ENCODE assay signal across 8 cellular contexts in the genomic region with DNA sequence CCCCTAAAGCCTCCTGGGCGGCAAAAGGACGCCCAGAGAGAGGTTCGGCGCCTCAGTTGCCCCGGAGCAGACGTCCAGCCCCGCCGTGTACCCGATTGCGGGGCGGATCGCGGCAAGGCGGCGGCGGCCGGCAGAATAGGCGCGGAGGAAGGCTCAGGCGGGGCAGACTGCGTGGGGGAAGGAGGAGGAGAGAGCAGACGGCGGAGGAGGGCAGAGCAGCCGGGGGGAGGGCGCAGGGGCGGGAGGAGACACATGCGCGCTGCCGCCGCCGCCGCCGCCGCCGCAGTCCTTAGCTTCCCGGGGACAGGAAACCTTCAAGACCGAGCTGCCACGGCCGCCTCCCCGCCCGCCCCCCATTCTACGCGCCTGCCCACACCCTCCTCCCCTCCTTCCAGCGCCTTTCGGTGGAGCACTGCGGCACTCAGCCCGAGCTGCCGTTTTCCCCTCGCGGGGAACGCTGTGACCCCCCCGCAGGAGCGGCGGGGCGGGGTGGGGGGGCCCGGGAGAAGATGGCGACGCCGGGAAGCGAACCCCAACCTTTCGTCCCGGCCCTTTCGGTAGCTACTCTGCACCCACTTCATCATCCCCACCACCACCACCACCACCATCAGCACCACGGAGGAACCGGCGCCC. TPM values are rescaled to one million over a fixed set of nuclear protein-coding genes. Genes with fewer than 3 reads are reported as not detected.
A peak's percentile ranks its signal among the peaks of the same experiment; 100 is the strongest.
DNase-seq lines count a peak whose midpoint lies in the region; TF ChIP-seq lines count a peak whose summit lies in the region.

A gene with protein sequence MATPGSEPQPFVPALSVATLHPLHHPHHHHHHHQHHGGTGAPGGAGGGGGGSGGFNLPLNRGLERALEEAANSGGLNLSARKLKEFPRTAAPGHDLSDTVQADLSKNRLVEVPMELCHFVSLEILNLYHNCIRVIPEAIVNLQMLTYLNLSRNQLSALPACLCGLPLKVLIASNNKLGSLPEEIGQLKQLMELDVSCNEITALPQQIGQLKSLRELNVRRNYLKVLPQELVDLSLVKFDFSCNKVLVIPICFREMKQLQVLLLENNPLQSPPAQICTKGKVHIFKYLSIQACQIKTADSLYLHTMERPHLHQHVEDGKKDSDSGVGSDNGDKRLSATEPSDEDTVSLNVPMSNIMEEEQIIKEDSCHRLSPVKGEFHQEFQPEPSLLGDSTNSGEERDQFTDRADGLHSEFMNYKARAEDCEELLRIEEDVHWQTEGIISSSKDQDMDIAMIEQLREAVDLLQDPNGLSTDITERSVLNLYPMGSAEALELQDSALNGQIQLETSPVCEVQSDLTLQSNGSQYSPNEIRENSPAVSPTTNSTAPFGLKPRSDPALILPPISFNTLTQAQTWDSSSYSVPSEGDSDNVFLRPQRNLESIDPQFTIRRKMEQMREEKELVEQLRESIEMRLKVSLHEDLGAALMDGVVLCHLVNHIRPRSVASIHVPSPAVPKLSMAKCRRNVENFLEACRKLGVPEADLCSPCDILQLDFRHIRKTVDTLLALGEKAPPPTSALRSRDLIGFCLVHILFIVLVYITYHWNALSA (plus strand): TSS at position 283 of the 633 bp plus-strand sequence. CDS start 227 bp downstream, at position 510.

- H3K4me1 ChIP-seq in HUES64 (ENCODE audit: insufficient read depth, low read length) (peaks cover 12% of the 10 kb centered on the region), OCI-LY1 (ENCODE audit: insufficient read depth, low read length, severe bottlenecking) (peaks cover 35% of the 10 kb centered on the region), endodermal cell (ENCODE audit: control insufficient read depth, insufficient read depth, low read length) (peaks cover 4% of the 10 kb centered on the region), mesodermal cell (ENCODE audit: control insufficient read depth, insufficient read depth, low read length, poor library complexity, severe bottlenecking) (peaks cover 15% of the 10 kb centered on the region)

- H3K27me3 Mint-ChIP-seq in endodermal cell (ENCODE audit: insufficient read depth) = peaks cover 32% of the 10 kb centered on the region

- H3K9ac ChIP-seq in HUES64 (ENCODE audit: low read depth, low read length) (peak within 1 kb of the TSS; percentile 85), OCI-LY1 (ENCODE audit: low read length) (peak within 1 kb of the TSS; percentile 72), endodermal cell (ENCODE audit: extremely low read depth, low read length, poor library complexity, severe bottlenecking) (peak within 1 kb of the TSS; percentile 53)

- no peaks in the 10 kb centered on the region for H3K36me3 ChIP-seq in HUES64 (ENCODE audit: insufficient read depth, low read length)
- no peaks in the 10 kb centered on the region for H3K36me3 ChIP-seq in OCI-LY1 (ENCODE audit: insufficient read depth, low read length)
- H3K36me3 ChIP-seq in endodermal cell (ENCODE audit: control insufficient read depth, insufficient read depth, low read length) = no peaks in the 10 kb centered on the region
- no peaks in the 10 kb centered on the region for H3K36me3 ChIP-seq in mesodermal cell (ENCODE audit: control insufficient read depth, insufficient read depth, low read length)

- peak within 1 kb of the TSS; percentile 25; the same call in 1 of the 2 replicates for H2AFZ ChIP-seq in OCI-LY1 (ENCODE audit: low read length)

- DNase-seq in CD1c-positive myeloid dendritic cell (ENCODE audit: extremely low spot score) (peak; percentile 82), GM20000 (ENCODE audit: low spot score) (peak; percentile 94), endodermal cell (peak; percentile 93)
- DNase-seq in activated CD8-positive, alpha-beta memory T cell treated with anti-CD3 and anti-CD28 coated beads, Interleukin-2, amount 50 U/mL, for 24 hours (ENCODE audit: extremely low read depth) = peak; percentile 64
- DNase-seq in stimulated activated CD8-positive, alpha-beta memory T cell treated with anti-CD3 and anti-CD28 coated beads, Interleukin-15, amount 100 ng/mL, for 4 hours (ENCODE audit: low read depth in 2 of 2) = peak; percentile 79 to 80

- no peaks in the 10 kb centered on the region for H3K9me3 Mint-ChIP-seq in endodermal cell

- H3F3A ChIP-seq in OCI-LY1 (ENCODE audit: insufficient read depth, low read length) = peaks cover 8% of the 10 kb centered on the region; the same call in 1 of the 2 replicates

- H3K4me3 ChIP-seq in HUES64 (ENCODE audit: low read length) = peak within 1 kb of the TSS; percentile 76
- H3K4me3 ChIP-seq in OCI-LY1 (ENCODE audit: low read depth, low read length, poor library complexity, severe bottlenecking) = peak within 1 kb of the TSS; percentile 83
- peak within 1 kb of the TSS; percentile 94 for H3K4me3 ChIP-seq in endodermal cell (ENCODE audit: low read length)
- H3K4me3 ChIP-seq in mesodermal cell (ENCODE audit: extremely low read depth, insufficient read depth, low read length, poor library complexity, severe bottlenecking) = peak within 1 kb of the TSS; percentile 98

- H4K20me1 ChIP-seq in OCI-LY1 (ENCODE audit: insufficient read depth, low read length) = no peaks in the 10 kb centered on the region

- peaks cover 7% of the 10 kb centered on the region; the same call in 1 of the 2 replicates for H3K79me2 ChIP-seq in OCI-LY1 (ENCODE audit: insufficient read depth, low read length)

- H3K9me2 ChIP-seq in OCI-LY1 (ENCODE audit: low read depth, low read length) = no peaks in the 10 kb centered on the region

- H3K27ac Mint-ChIP-seq in endodermal cell = peak within 1 kb of the TSS; percentile 55

- under 1% methylated on average over 64 of the region's 66 CpGs for WGBS in HUES64
- 0% methylated on average over 2 to 59 of the region's 66 CpGs for WGBS in endodermal cell (ENCODE audit: insufficient coverage in 1 of 2, insufficient read length in 1 of 2), 2 experiments
- 0 to 1% methylated on average over 7 to 32 of the region's 66 CpGs for WGBS in mesodermal cell (ENCODE audit: insufficient coverage in 2 of 2), 2 experiments

- TF ChIP-seq CTCF in GM20000 (IDR thresholded peaks at IDR 0.05; ENCODE audit: extremely low read depth, missing control alignments) = no peak
- TF ChIP-seq CTCF in OCI-LY1 (IDR thresholded peaks at IDR 0.05; ENCODE audit: low read length) = no peak
- TF ChIP-seq CTCF in endodermal cell (conservative IDR thresholded peaks at IDR 0.05) = no peak

- no peaks in the 10 kb centered on the region for H3K36me3 Mint-ChIP-seq in endodermal cell (ENCODE audit: low read depth)

- H3K4me2 ChIP-seq in OCI-LY1 (ENCODE audit: low read length) = peak within 1 kb of the TSS; percentile 86

- H3K27ac ChIP-seq in HUES64 (ENCODE audit: low read depth, low read length) = no peak within 1 kb of the TSS
- H3K27ac ChIP-seq in OCI-LY1 (ENCODE audit: low read depth, low read length, poor library complexity, severe bottlenecking) = no peak within 1 kb of the TSS
- H3K27ac ChIP-seq in endodermal cell (ENCODE audit: low read depth, low read length) = peak within 1 kb of the TSS; percentile 27
- peak within 1 kb of the TSS; percentile 80 for H3K27ac ChIP-seq in mesodermal cell (ENCODE audit: low read depth, low read length, severe bottlenecking)

- H3K27me3 ChIP-seq in HUES64 (ENCODE audit: insufficient read depth, low read length) (peaks cover 26% of the 10 kb centered on the region), OCI-LY1 (ENCODE audit: insufficient read depth, low read length) (no peaks in the 10 kb centered on the region), endodermal cell (ENCODE audit: control insufficient read depth, insufficient read depth, low read length, poor library complexity, severe bottlenecking) (peaks cover 21% of the 10 kb centered on the region)

- H3K4me3 Mint-ChIP-seq in endodermal cell = peak within 1 kb of the TSS; percentile 83

- H3K9me3 ChIP-seq in HUES64 (ENCODE audit: insufficient read depth, low read depth, low read length) (no peaks in the 10 kb centered on the region), OCI-LY1 (ENCODE audit: low read length) (no peaks in the 10 kb centered on the region), endodermal cell (ENCODE audit: control insufficient read depth, low read length) (no peaks in the 10 kb centered on the region), mesodermal cell (ENCODE audit: control insufficient read depth, low read length) (no peaks in the 10 kb centered on the region)

- H3K4me1 Mint-ChIP-seq in endodermal cell = peaks cover 22% of the 10 kb centered on the region

RNA-seq across cellular contexts. Expression of the gene that starts here (rescaled TPM):
- polyA plus RNA-seq in HUES64 (2013, experiment 1 of 2) = 3.7 TPM
- 6.1 TPM for polyA plus RNA-seq in HUES64 (2013, experiment 2 of 2)
- total RNA-seq in endodermal cell = 10 to 100 TPM in 1 of 2 donors, 1 to 10 TPM in 1; 8.1 to 11.8 TPM
- 10.0 TPM for polyA plus RNA-seq in endodermal cell (2013, experiment 1 of 2)
- 10.1 TPM for polyA plus RNA-seq in endodermal cell (2013, experiment 2 of 2)
- polyA plus RNA-seq in mesodermal cell (2013, experiment 1 of 2) = 18.0 TPM
- 18.1 TPM for polyA plus RNA-seq in mesodermal cell (2013, experiment 2 of 2)

Comparison
In these comparisons a context has a peak if more than half of its experiments do, and no peak if none do; other contexts are left out.
1. H3K27ac ChIP-seq: peak in endodermal cell (single experiment) and mesodermal cell (single experiment); none in HUES64 (single experiment) and OCI-LY1 (single experiment).
2. Peak in every context shown above with its lines, with median percentiles within 50 percentile points of each other: DNase-seq, H3K4me3 ChIP-seq and H3K9ac ChIP-seq.